ENCODE assay signal across 8 cellular contexts in the genomic region with DNA sequence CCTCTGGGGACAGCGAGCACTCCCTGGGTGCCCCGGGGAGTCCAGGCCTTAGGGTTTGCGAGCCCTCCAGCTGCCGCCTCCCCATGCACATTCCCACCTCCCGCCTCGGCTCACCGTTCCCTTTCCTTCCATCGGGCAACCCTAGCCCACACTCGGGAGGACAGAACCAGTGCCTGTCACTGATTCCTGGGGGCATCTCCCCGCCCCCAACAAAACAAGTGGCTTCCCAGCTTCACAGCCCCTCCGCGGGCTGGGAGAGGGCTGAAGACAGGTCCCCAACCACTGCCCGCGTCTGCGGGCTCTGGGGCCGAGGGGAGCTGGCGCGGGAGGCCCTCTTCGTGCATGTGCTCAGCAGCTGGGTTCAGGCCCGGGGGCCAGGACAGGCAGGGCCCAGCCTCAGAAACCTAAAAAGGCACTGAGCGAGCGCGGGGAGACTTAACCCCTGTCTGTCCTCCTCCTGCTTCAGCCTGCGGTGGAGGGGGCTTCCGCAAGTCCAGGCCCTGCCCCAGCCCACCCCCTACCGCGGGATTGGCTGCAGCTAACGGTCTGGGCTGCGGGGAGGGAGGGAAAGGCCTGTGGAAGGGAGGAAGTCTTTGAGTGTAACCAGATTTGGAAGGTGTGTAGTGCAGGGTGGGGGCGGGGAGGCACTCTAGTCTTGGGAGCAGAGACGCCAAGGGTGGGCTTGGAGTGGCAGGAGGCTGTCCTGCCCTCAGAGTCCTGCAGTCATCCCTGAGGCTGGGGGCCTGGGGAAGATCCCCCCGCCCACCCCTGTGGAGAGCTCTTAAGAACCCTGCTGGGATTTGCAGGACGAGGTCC. TPM values are rescaled to one million over a fixed set of nuclear protein-coding genes. Genes with fewer than 3 reads are reported as not detected.
A peak's percentile ranks its signal among the peaks of the same experiment; 100 is the strongest.
DNase-seq lines count a peak whose midpoint lies in the region; ATAC-seq and TF ChIP-seq lines count a peak whose summit lies in the region.

No MANE protein-coding gene starts in this region.

- no peaks in the 10 kb centered on the region for H3K9me3 ChIP-seq in Caco-2
- H3K9me3 ChIP-seq in mucosa of rectum (ENCODE audit: control insufficient read depth in 2 of 2, low read length in 2 of 2), result no peaks in the 10 kb centered on the region

- H3K36me3 ChIP-seq in Caco-2 (ENCODE audit: control insufficient read depth, insufficient read depth, low read length) (no peaks in the 10 kb centered on the region), mucosa of rectum (ENCODE audit: control insufficient read depth in 2 of 2, insufficient read depth in 2 of 2, low read length in 2 of 2) (no peaks in the 10 kb centered on the region)

- H3K27me3 Mint-ChIP-seq in Caco-2 (ENCODE audit: insufficient read depth, unreplicated experiment), result no peaks in the 10 kb centered on the region

- peaks cover 12% of the 10 kb centered on the region for H3K36me3 Mint-ChIP-seq in Caco-2 (ENCODE audit: insufficient read depth, unreplicated experiment)

- DNase-seq in Caco-2, result peak in 1 of 2 experiments; percentile 42
- peak; percentile 51 for DNase-seq in NCI-H2171 (lab: John Stamatoyannopoulos, UW)
- peak; percentile 82 for DNase-seq in ecto neural progenitor cell (ENCODE audit: low spot score)
- no peak for DNase-seq in activated gamma-delta T cell treated with Interleukin-2 at 50 U/mL for 16 hours
- no peak for DNase-seq in SIG-M5 treated with dmso at 0.1 percent for 504 hours (lab: John Stamatoyannopoulos, UW; ENCODE audit: unreplicated experiment)
- DNase-seq in activated naive CD4-positive, alpha-beta T cell (lab: John Stamatoyannopoulos, UW), result no peak

- CTCF ChIA-PET in Caco-2 (lab: Charles Lee), result interaction anchor here (1.1 to 1.3 kb wide), 2 partner anchors 10 to 32 kb away, joined by 4 to 6 read pairs; a partner anchor contains a TSS

- H3K27me3 ChIP-seq in Caco-2 (replicated peaks; ENCODE audit: control insufficient read depth, insufficient read depth, low read length) (no peaks in the 10 kb centered on the region), mucosa of rectum (ENCODE audit: control insufficient read depth in 2 of 2, insufficient read depth in 2 of 2, low read length in 2 of 2) (peaks cover 19 to 36% of the 10 kb centered on the region in 2 donors)

- peak overlapping the region; percentile 74 for H3K4me3 ChIP-seq in Caco-2 (ENCODE audit: low read depth, low read length)
- H3K4me3 ChIP-seq in mucosa of rectum (ENCODE audit: low read length in 2 of 2), result peak overlapping the region; percentile 42 to 56

- no peak overlapping the region for H3K9ac ChIP-seq in mucosa of rectum (ENCODE audit: low read depth in 1 of 2, low read length in 2 of 2)

- ATAC-seq in esophagus mucosa, result no peak

- H3K9me3 Mint-ChIP-seq in Caco-2 (ENCODE audit: unreplicated experiment), result no peaks in the 10 kb centered on the region

- H3K27ac Mint-ChIP-seq in Caco-2 (ENCODE audit: unreplicated experiment), result no peak overlapping the region

- no peak for TF ChIP-seq CTCF in Caco-2 (IDR thresholded peaks at IDR 0.05; ENCODE audit: insufficient read depth in 1 of 2, low read depth in 1 of 2, low read length in 1 of 2, severe bottlenecking in 1 of 2, unreplicated experiment in 1 of 2)

- intact Hi-C loops in Caco-2 (cut with micrococcal nuclease; ENCODE audit: unreplicated experiment), result loop anchor here (2.0 to 5.0 kb wide), 2 partner anchors 31 to 39 kb away; a partner anchor contains a TSS

- POLR2A ChIA-PET in Caco-2 (lab: Charles Lee), result no interaction called here

- peak overlapping the region; percentile 75 for H3K4me3 Mint-ChIP-seq in Caco-2 (ENCODE audit: unreplicated experiment)

- H3K4me1 ChIP-seq in Caco-2 (peaks cover 43% of the 10 kb centered on the region), mucosa of rectum (ENCODE audit: control insufficient read depth in 2 of 2, insufficient read depth in 2 of 2, low read length in 2 of 2) (peaks cover 9 to 17% of the 10 kb centered on the region in 2 donors)

- H3K4me1 Mint-ChIP-seq in Caco-2 (ENCODE audit: low read depth, unreplicated experiment), result peaks cover 33% of the 10 kb centered on the region

- H3K27ac ChIP-seq in mucosa of rectum (ENCODE audit: low read depth in 2 of 2, low read length in 2 of 2), result peak overlapping the region; percentile 65 to 68

- no TSS peak for BruUV-seq in Caco-2 (replicated peaks; lab: Mats Ljungman, UMichigan)

RNA-seq across cellular contexts. Expression of a gene that starts 1.2 kb away (rescaled TPM):
- total RNA-seq in Caco-2 (2022) (108 and 128 TPM in 2 replicates), esophagus mucosa (2.0 TPM)

RNA-seq across cellular contexts. Expression of a gene that starts 31.3 kb away (rescaled TPM):
- total RNA-seq in Caco-2 (2022), result 162 and 168 TPM in 2 replicates
- total RNA-seq in esophagus mucosa, result 193 TPM

RNA-seq across cellular contexts. Expression of a gene that starts 39.6 kb away (rescaled TPM):
- total RNA-seq in Caco-2 (2022) (7.3 and 10.2 TPM in 2 replicates), esophagus mucosa (0.76 TPM)

RNA-seq across cellular contexts. Expression of a gene that starts 55.8 kb away (rescaled TPM):
- not detected in 2 replicates for total RNA-seq in Caco-2 (2022)
- not detected for total RNA-seq in esophagus mucosa

Comparison
In these comparisons a context has a peak if more than half of its experiments do, and no peak if none do; other contexts are left out.
1. DNase-seq: peak in NCI-H2171 (single experiment) and ecto neural progenitor cell (single experiment); none in activated gamma-delta T cell treated with Interleukin-2 at 50 U/mL for 16 hours (single experiment), SIG-M5 treated with dmso at 0.1 percent for 504 hours (single experiment) and activated naive CD4-positive, alpha-beta T cell (0 of 4).
2. RNA of a gene that starts 1.2 kb away (total RNA-seq): 108 to 128 TPM in Caco-2; 2.0 TPM in esophagus mucosa (single experiment); every median in the first group is over 10 times any median in the second.